Comparison of ENCODE assay signal across 8 cellular contexts in genomic region chr1:86833461-86834215, GRCh38.
A peak's percentile ranks its signal among the peaks of the same experiment; 100 is the strongest.
DNase-seq lines count a peak whose midpoint lies in the region; ATAC-seq and TF ChIP-seq lines count a peak whose summit lies in the region.

No MANE protein-coding gene starts in this region.

- H3K36me3 ChIP-seq in SK-N-SH (replicated peaks in 1 of 2; ENCODE audit: control insufficient read depth in 1 of 2, insufficient read depth in 2 of 2, low read length in 1 of 2) (no peaks in the 10 kb centered on the region), prostate gland (no peaks in the 10 kb centered on the region)

- peak; percentile 79 for TF ChIP-seq CTCF in H9 (conservative IDR thresholded peaks at IDR 0.05)
- peak; percentile 70 for TF ChIP-seq CTCF in SK-N-SH (IDR thresholded peaks at IDR 0.05)
- TF ChIP-seq CTCF in prostate gland (IDR thresholded peaks at IDR 0.05) = peak; percentile 20 to 75 (median 64)

- DNase-seq in G401 (ENCODE audit: low spot score) = peak; percentile 82
- peak; percentile 86 for DNase-seq in H9
- peak; percentile 56 for DNase-seq in NCI-H1048 (lab: John Stamatoyannopoulos, UW)
- DNase-seq in SK-N-SH = peak; percentile 71
- peak; percentile 28 for DNase-seq in activated naive CD8-positive, alpha-beta T cell treated with anti-CD3 and anti-CD28 coated beads for 36 hours
- DNase-seq in Right ventricle myocardium superior = peak; percentile 62
- peak; percentile 78 for DNase-seq in prostate gland (ENCODE audit: low spot score)

- H4K91ac ChIP-seq in H9 (ENCODE audit: insufficient read length, low read depth, low read length) = no peak overlapping the region

- intact Hi-C loops in Right ventricle myocardium superior (cut with DNase I) (loop anchor here (5.0 kb wide), 2 partner anchors 134 to 254 kb away; no protein-coding TSS in a partner anchor), prostate gland (cut with DNase I) (loop anchor here (2.0 to 10.0 kb wide), 4 partner anchors 79 to 251 kb away; partner anchors contain the start of genes HS2ST1, SELENOF and SH3GLB1)

- no peak overlapping the region for H3K9ac ChIP-seq in H9 (ENCODE audit: extremely low read depth, insufficient read length, low read length)
- no peak overlapping the region for H3K9ac ChIP-seq in SK-N-SH

- no peaks in the 10 kb centered on the region; a peak in 1 of 7 replicates for H3K36me3 Mint-ChIP-seq in H9 (ENCODE audit: insufficient read depth in 1 of 3, low read depth in 3 of 3)
- H3K36me3 Mint-ChIP-seq in activated naive CD8-positive, alpha-beta T cell treated with anti-CD3 and anti-CD28 coated beads for 36 hours = no peaks in the 10 kb centered on the region

- H2BK12ac ChIP-seq in H9 (ENCODE audit: insufficient read length, low read depth, low read length) = no peak overlapping the region

- WGBS in H9 (ENCODE audit: extremely low coverage, insufficient read length, low lambda C conversion rate) = no CpG with 5 or more reads among the region's 17 CpGs
- 54% methylated on average over 17 of the region's 17 CpGs for WGBS in SK-N-SH (ENCODE audit: low lambda C conversion rate)
- WGBS in prostate gland = 54% methylated on average over 17 of the region's 17 CpGs

- H3K9me3 Mint-ChIP-seq in H9 = 0 out of 5 replicates have a peak, but pooled peaks cover 0 to 2% of the 10 kb centered on the region in 2 experiments
- no peaks in the 10 kb centered on the region for H3K9me3 Mint-ChIP-seq in activated naive CD8-positive, alpha-beta T cell treated with anti-CD3 and anti-CD28 coated beads for 36 hours

- H3K23me2 ChIP-seq in H9 (ENCODE audit: insufficient read length, low read depth, low read length, poor library complexity, severe bottlenecking) = no peaks in the 10 kb centered on the region

- no peak for TF ChIP-seq POLR2A in prostate gland (IDR thresholded peaks at IDR 0.05)

- H3K79me2 ChIP-seq in H9 (ENCODE audit: insufficient read depth, low read length) = no peaks in the 10 kb centered on the region
- H3K79me2 ChIP-seq in SK-N-SH (ENCODE audit: insufficient read depth) = no peaks in the 10 kb centered on the region

- H3K79me1 ChIP-seq in H9 (ENCODE audit: insufficient read depth, low read depth, low read length, poor library complexity, severe bottlenecking) = no peaks in the 10 kb centered on the region

- H4K8ac ChIP-seq in H9 (replicated peaks; ENCODE audit: insufficient read length, low read depth, low read length) = no peak overlapping the region

- H2BK20ac ChIP-seq in H9 (ENCODE audit: low read depth, low read length, poor library complexity, severe bottlenecking) = no peak overlapping the region

- peak overlapping the region in 1 of 2 experiments; percentile 9; a peak in 1 of 4 replicates for H3K4me3 ChIP-seq in SK-N-SH (ENCODE audit: low read depth in 2 of 2, low read length in 1 of 2)
- no peak overlapping the region for H3K4me3 ChIP-seq in prostate gland

- no peaks in the 10 kb centered on the region for H3K9me2 ChIP-seq in SK-N-SH

- H3K4me3 Mint-ChIP-seq in H9 = no peak overlapping the region
- H3K4me3 Mint-ChIP-seq in activated naive CD8-positive, alpha-beta T cell treated with anti-CD3 and anti-CD28 coated beads for 36 hours = no peak overlapping the region

- no peak overlapping the region for H2AK5ac ChIP-seq in H9 (ENCODE audit: insufficient read length, low read length)

- no peaks in the 10 kb centered on the region for H3K4me1 ChIP-seq in H9 (ENCODE audit: insufficient read depth, low read length)
- H3K4me1 ChIP-seq in SK-N-SH (ENCODE audit: control insufficient read depth in 1 of 2, insufficient read depth in 2 of 2, low read depth in 1 of 2, low read length in 1 of 2) = no peaks in the 10 kb centered on the region
- H3K4me1 ChIP-seq in prostate gland (replicated peaks) = no peaks in the 10 kb centered on the region

- peak; percentile 95 for ATAC-seq in Right ventricle myocardium superior (ENCODE audit: poor library complexity)
- no peak for ATAC-seq in HG02970 (IDR thresholded peaks at IDR 0.05; ENCODE audit: low FRiP score, unreplicated experiment)

- no peak overlapping the region for H3K23ac ChIP-seq in H9 (ENCODE audit: insufficient read length, low read depth, low read length)

- no peaks in the 10 kb centered on the region for H4K20me1 ChIP-seq in H9 (ENCODE audit: control insufficient read depth, insufficient read depth, insufficient read length)
- no peaks in the 10 kb centered on the region for H4K20me1 ChIP-seq in SK-N-SH (ENCODE audit: insufficient read depth)

- no peak overlapping the region for H3K56ac ChIP-seq in H9 (ENCODE audit: insufficient read length, low read depth, low read length)

- CTCF ChIA-PET in SK-N-SH (lab: Yijun Ruan, JAX) = interaction anchor here (0.6 to 4.2 kb wide), 50 partner anchors 8 to 283 kb away, joined by 3 to 78 read pairs (median 4); partner anchors contain the start of genes HS2ST1, SELENOF and SH3GLB1

- no peak overlapping the region for H3K14ac ChIP-seq in H9 (ENCODE audit: insufficient read depth, low read length)

- no peak overlapping the region for H2BK120ac ChIP-seq in H9 (ENCODE audit: low read depth, low read length, poor library complexity, severe bottlenecking)

- H4K5ac ChIP-seq in H9 (ENCODE audit: insufficient read length, low read depth, low read length) = no peak overlapping the region

- no peak overlapping the region for H3K4ac ChIP-seq in H9 (ENCODE audit: low read depth, low read length)

- no peak overlapping the region for H3K18ac ChIP-seq in H9 (ENCODE audit: insufficient read length, low read depth, low read length)

- H2BK15ac ChIP-seq in H9 (ENCODE audit: low read depth, low read length) = no peak overlapping the region

- TF ChIP-seq RAD21 in SK-N-SH (IDR thresholded peaks at IDR 0.05; ENCODE audit: low read length) = peak; percentile 87

- H3K9me3 ChIP-seq in H9 (ENCODE audit: control insufficient read depth, low read depth, low read length) (no peaks in the 10 kb centered on the region), SK-N-SH (no peaks in the 10 kb centered on the region), prostate gland (no peaks in the 10 kb centered on the region)

- H2AFZ ChIP-seq in H9 (ENCODE audit: low read length) (peak overlapping the region; percentile 72), SK-N-SH (ENCODE audit: low read depth) (peak overlapping the region; percentile 69; the same call in 1 of the 2 replicates)

- H3T11ph ChIP-seq in H9 (ENCODE audit: low read length) = no peak overlapping the region

- H2BK5ac ChIP-seq in H9 (ENCODE audit: insufficient read length, low read length) = no peak overlapping the region

- in situ Hi-C loops in G401 (cut with HindIII; ENCODE audit: low sequenced_read_pairs) = no loop called here

- H3K27ac Mint-ChIP-seq in H9 = peak overlapping the region in 1 of 3 experiments; percentile 16; a peak in 1 of 7 replicates
- H3K27ac Mint-ChIP-seq in activated naive CD8-positive, alpha-beta T cell treated with anti-CD3 and anti-CD28 coated beads for 36 hours = no peak overlapping the region

- POLR2A ChIA-PET in SK-N-SH (lab: Yijun Ruan, JAX) = interaction anchor here (0.5 kb wide), 1 partner anchor 11 kb away, joined by 5 read pairs; no protein-coding TSS in a partner anchor

- no peak overlapping the region for H3K4me2 ChIP-seq in H9 (ENCODE audit: insufficient read depth, insufficient read length, low read length)
- no peak overlapping the region for H3K4me2 ChIP-seq in SK-N-SH

- H3F3A ChIP-seq in SK-N-SH (replicated peaks; ENCODE audit: insufficient read depth) = no peaks in the 10 kb centered on the region

- H3K27ac ChIP-seq in H9 (ENCODE audit: insufficient read length, low read depth, low read length) (no peak overlapping the region), SK-N-SH (ENCODE audit: low read depth in 2 of 2, low read length in 1 of 2) (peak overlapping the region; percentile 26 to 36; a peak in 2 of 4 replicates), prostate gland (no peak overlapping the region)

- H3K27me3 Mint-ChIP-seq in H9 (ENCODE audit: low read depth) = no peaks in the 10 kb centered on the region
- no peaks in the 10 kb centered on the region for H3K27me3 Mint-ChIP-seq in activated naive CD8-positive, alpha-beta T cell treated with anti-CD3 and anti-CD28 coated beads for 36 hours

- no peak for TF ChIP-seq EP300 in SK-N-SH (IDR thresholded peaks at IDR 0.05; ENCODE audit: borderline replicate concordance in 1 of 2, low read depth in 1 of 2, low read length in 1 of 2)

- H3K27me3 ChIP-seq in H9 (ENCODE audit: insufficient read depth, low read length) = no peaks in the 10 kb centered on the region
- H3K27me3 ChIP-seq in SK-N-SH (ENCODE audit: insufficient read depth) = no peaks in the 10 kb centered on the region
- no peaks in the 10 kb centered on the region for H3K27me3 ChIP-seq in prostate gland (replicated peaks; ENCODE audit: insufficient read depth)

- peaks cover 8 to 9% of the 10 kb centered on the region in 2 experiments; a peak in 3 of 4 replicates for H3K4me1 Mint-ChIP-seq in H9
- H3K4me1 Mint-ChIP-seq in activated naive CD8-positive, alpha-beta T cell treated with anti-CD3 and anti-CD28 coated beads for 36 hours = peaks cover 4% of the 10 kb centered on the region

TF ChIP-seq in SK-N-SH, 30 proteins besides CTCF, POLR2A, EP300 and RAD21:
- TF ChIP-seq POLR2AphosphoS5 (IDR thresholded peaks at IDR 0.05; ENCODE audit: low read depth, low read length) (no peak), YY1 (IDR thresholded peaks at IDR 0.05; ENCODE audit: low read depth) (peak; percentile 57; the same call in 1 of the 2 replicates), FOXM1 (IDR thresholded peaks at IDR 0.05; ENCODE audit: low read depth) (no peak), SMC3 (IDR thresholded peaks at IDR 0.05; ENCODE audit: low read depth, low read length) (peak; percentile 88)
TF ChIP-seq in SK-N-SH: peak in this region for 2.

Comparison
In these comparisons a context has a peak if more than half of its experiments do, and no peak if none do; other contexts are left out.
1. DNase-seq: peak in every context shown above with its lines; median percentile 86 in H9; 82 in G401; 78 in prostate gland; 71 in SK-N-SH; 62 in Right ventricle myocardium superior; 56 in NCI-H1048; 28 in activated naive CD8-positive, alpha-beta T cell treated with anti-CD3 and anti-CD28 coated beads for 36 hours.
2. H3K27ac ChIP-seq: peak in SK-N-SH (2 of 2); none in H9 (single experiment) and prostate gland (0 of 2).
3. Peak in every context shown above with its lines, with median percentiles within 50 percentile points of each other: CTCF ChIP-seq.